ENCODE assay signal across 22 cellular contexts in genomic region chr13:71339010-71339409, GRCh38.
"Had no signal": no experiment of that assay in that cellular context is flagged by ENCODE, and none has a peak within 500 bp of the region (broad histone marks: within the 10 kb centered on the region; RNA-seq: fewer than 3 reads in every experiment).

No MANE protein-coding gene starts in this region.

- H3K4me1 ChIP-seq: left ventricle myocardium inferior, right atrium auricular region, sigmoid colon, tibial nerve, uterus had no signal

- DNase-seq: islet precursor cell; left ventricle myocardium inferior; midbrain; mucosa of descending colon; naive thymus-derived CD4-positive, alpha-beta T cell; ovary; sigmoid colon; small intestine; stimulated activated CD4-positive, alpha-beta T cell treated with anti-CD3 and anti-CD28 coated beads, Interleukin-1b, Interleukin-23, amount 100 ng/mL, for 48 hours; stimulated activated CD4-positive, alpha-beta T cell treated with anti-CD3 and anti-CD28 coated beads, Interleukin-2, amount 100 ng/mL, for 48 hours; stimulated activated CD4-positive, alpha-beta T cell treated with anti-CD3 and anti-CD28 coated beads, Interleukin-4, amount 100 ng/mL, for 4 hours; stimulated activated CD8-positive, alpha-beta memory T cell treated with anti-CD3 and anti-CD28 coated beads, Interleukin-4, amount 100 ng/mL, for 48 hours; stimulated activated naive CD4-positive, alpha-beta T cell treated with Interleukin-2 at 50 U/mL for 16 hours; stimulated activated naive CD8-positive, alpha-beta T cell treated with anti-CD3 and anti-CD28 coated beads, Interleukin-15, amount 100 ng/mL, for 72 hours; substantia nigra; uterus had no signal

- H3K4me3 ChIP-seq: hepatocyte, left ventricle myocardium inferior, lung, mucosa of descending colon, ovary, right atrium auricular region, sigmoid colon, tibial nerve, uterus had no signal

- H3K36me3 ChIP-seq: left ventricle myocardium inferior, ovary, right atrium auricular region, sigmoid colon, tibial nerve, uterus had no signal

- H2AFZ ChIP-seq: hepatocyte had no signal

- H3K4me2 ChIP-seq: hepatocyte had no signal

- H3K27me3 ChIP-seq: hepatocyte, ovary, right atrium auricular region, sigmoid colon, tibial nerve, uterus had no signal

- H3K9me3 ChIP-seq: left ventricle myocardium inferior, mucosa of descending colon, ovary, right atrium auricular region, sigmoid colon, tibial nerve, uterus had no signal

- H3K79me2 ChIP-seq: hepatocyte had no signal

- ATAC-seq: mucosa of descending colon; naive thymus-derived CD4-positive, alpha-beta T cell; natural killer cell treated with Interleukin-12 subunit alpha and Interleukin-12 subunit beta and Interleukin-15 and Interleukin-18, amount 100 ng/mL, for 72 hours; stimulated activated memory B cell treated with anti-CD40 and anti-IgM and Interleukin-4, amounts not matched to agents 10 μg/mL and 1 μg/mL and 100 μg/mL, for 72 hours; stimulated activated naive CD8-positive, alpha-beta T cell treated with anti-CD3 and anti-CD28 coated beads, Interleukin-15, amount 100 ng/mL, for 72 hours had no signal

- H3K27ac ChIP-seq: hepatocyte, left ventricle myocardium inferior, ovary, right atrium auricular region, sigmoid colon, tibial nerve, uterus had no signal
